Comparison of ENCODE assay signal across 11 cellular contexts in genomic region chr4:185213829-185214228, GRCh38. TPM values are rescaled to one million over a fixed set of nuclear protein-coding genes. Genes with fewer than 3 reads are reported as not detected.
DNase-seq lines count a peak whose midpoint lies in the region; ATAC-seq lines count a peak whose summit lies in the region.
"Had no signal": no experiment of that assay in that cellular context is flagged by ENCODE, and none has a peak within 500 bp of the region (broad histone marks: within the 10 kb centered on the region; RNA-seq: fewer than 3 reads in every experiment).

No MANE protein-coding gene starts in this region.

- H3K4me1 ChIP-seq in GM23248 (ENCODE audit: insufficient read depth) = peaks cover 24% of the 10 kb centered on the region

- ATAC-seq in GM18498 (IDR thresholded peaks at IDR 0.05; ENCODE audit: unreplicated experiment) (peak; percentile 47), GM21381 (IDR thresholded peaks at IDR 0.05; ENCODE audit: unreplicated experiment) (peak; percentile 37), HG03103 (IDR thresholded peaks at IDR 0.05; ENCODE audit: low read depth, unreplicated experiment) (peak; percentile 39), T-helper 17 cell (no peak)

- H3K27ac ChIP-seq in substantia nigra (ENCODE audit: low read depth, low read length, poor library complexity, severe bottlenecking) (no peak overlapping the region), GM23248 (no peak overlapping the region)

- no peaks in the 10 kb centered on the region for H3K36me3 ChIP-seq in GM23248 (ENCODE audit: low read depth)

- H3K4me1 Mint-ChIP-seq in T-helper 17 cell = peaks cover 35% of the 10 kb centered on the region

- H3K27me3 Mint-ChIP-seq in T-helper 17 cell = no peaks in the 10 kb centered on the region

- no peaks in the 10 kb centered on the region for H4K20me1 ChIP-seq in GM23248 (ENCODE audit: insufficient read depth)

- H3K27ac Mint-ChIP-seq in T-helper 17 cell = no peak overlapping the region

- no peaks in the 10 kb centered on the region for H3K9me2 ChIP-seq in GM23248 (ENCODE audit: insufficient read depth)

- peaks cover 15% of the 10 kb centered on the region for H3F3A ChIP-seq in GM23248 (ENCODE audit: insufficient read depth)

- H3K36me3 Mint-ChIP-seq in T-helper 17 cell (ENCODE audit: low read depth) = no peaks in the 10 kb centered on the region

- 98 to 99% methylated on average over 5 of the region's 5 CpGs for WGBS in GM23248 (ENCODE audit: low coverage in 1 of 2, low lambda C conversion rate in 2 of 2, missing lambda C conversion rate in 2 of 2), 2 experiments

- no peak overlapping the region for H3K4me3 ChIP-seq in GM23248

- no peak overlapping the region for H2AFZ ChIP-seq in GM23248

- peak overlapping the region; percentile 9 for H3K4me3 Mint-ChIP-seq in T-helper 17 cell

- no peaks in the 10 kb centered on the region for H3K27me3 ChIP-seq in GM23248 (replicated peaks; ENCODE audit: insufficient read depth)

- no peaks in the 10 kb centered on the region for H3K9me3 ChIP-seq in T-helper 17 cell (ENCODE audit: control insufficient read depth, low read length, poor library complexity, severe bottlenecking)
- no peaks in the 10 kb centered on the region for H3K9me3 ChIP-seq in GM23248 (ENCODE audit: low read depth)
- H3K9me3 ChIP-seq: Caco-2 had no signal

- in situ Hi-C loops in GM23248 (cut with MboI) = no loop called here

- peaks cover 86% of the 10 kb centered on the region for H3K79me2 ChIP-seq in GM23248 (ENCODE audit: insufficient read depth)

- H3K4me2 ChIP-seq in GM23248 (ENCODE audit: unreplicated experiment) = no peak overlapping the region

- H3K9ac ChIP-seq in GM23248 = no peak overlapping the region

- DNase-seq in T-helper 17 cell = no peak
- no peak for DNase-seq in substantia nigra (lab: John Stamatoyannopoulos, UW)
- no peak for DNase-seq in activated CD4-positive, alpha-beta T cell treated with anti-CD3 and anti-CD28 coated beads for 48 hours
- no peak for DNase-seq in GM23248
- no peak for DNase-seq in NCI-H1105 treated with DMSO at 0.1 percent for 48 hours (lab: John Stamatoyannopoulos, UW)
- DNase-seq: Caco-2; NCI-H524; stimulated activated CD4-positive, alpha-beta T cell treated with anti-CD3 and anti-CD28 coated beads, Interleukin-4, amount 100 ng/mL, for 1 hour had no signal

RNA-seq across cellular contexts. Expression of gene SNX25, which starts 4.4 kb away (rescaled TPM):
- total RNA-seq in T-helper 17 cell = 10 to 100 TPM; 13.2 to 20.4 TPM
- total RNA-seq in GM23248 (2014; rRNA removed; shearing (Covaris generic)) = 23.6 and 50.0 TPM in 2 replicates
- 7.1 and 8.2 TPM in 2 replicates for polyA plus RNA-seq in GM23248 (2016; fragmentation: Nextera tagmentation; extraction: Ambion mirVana)

RNA-seq across cellular contexts. Expression of gene CFAP97, which starts 10.0 kb away (rescaled TPM):
- 10 to 100 TPM; 41.9 to 50.0 TPM for total RNA-seq in T-helper 17 cell
- 44.0 and 46.3 TPM in 2 replicates for total RNA-seq in GM23248 (2014; rRNA removed; shearing (Covaris generic))
- 49.2 and 50.8 TPM in 2 replicates for polyA plus RNA-seq in GM23248 (2016; fragmentation: Nextera tagmentation; extraction: Ambion mirVana)
